In genomic region chr4:168805341-168805740, GRCh38 we compare ENCODE assay signal across 23 cellular contexts.
"Had no signal": no experiment of that assay in that cellular context is flagged by ENCODE, and none has a peak within 500 bp of the region (broad histone marks: within the 10 kb centered on the region; RNA-seq: fewer than 3 reads in every experiment).

No MANE protein-coding gene starts in this region.

- DNase-seq: activated CD4-positive, alpha-beta T cell treated with anti-CD3 and anti-CD28 coated beads, Interleukin-2, amount 50 U/mL, for 1 hour; activated CD8-positive, alpha-beta memory T cell treated with anti-CD3 and anti-CD28 coated beads, Interleukin-2, amount 50 U/mL, for 4 hours; activated naive CD4-positive, alpha-beta T cell treated with anti-CD3 and anti-CD28 coated beads for 36 hours; activated T-cell treated with anti-CD3 and anti-CD28 coated beads, Interleukin-2, amount 50 U/mL, for 4 hours; anterior cingulate cortex; brain microvascular endothelial cell; effector CD4-positive, alpha-beta T cell; foreskin fibroblast; hippocampal formation; islet precursor cell; midbrain; nephron progenitor cell; psoas muscle; stimulated activated naive CD4-positive, alpha-beta T cell treated with Interleukin-2 at 50 U/mL for 16 hours; T-helper 1 cell; T1000 had no signal

- H3K9me3 Mint-ChIP-seq: activated naive CD4-positive, alpha-beta T cell treated with anti-CD3 and anti-CD28 coated beads for 36 hours had no signal

- H3K9me3 ChIP-seq: esophagus muscularis mucosa, psoas muscle, thyroid gland had no signal

- ATAC-seq: activated CD4-positive, CD25-positive, alpha-beta regulatory T cell treated with anti-CD3 and anti-CD28 coated beads, Interleukin-2, amount 50 U/mL, for 24 hours; activated T-cell treated with anti-CD3 and anti-CD28 coated beads, Interleukin-2, amount 50 U/mL, for 4 hours; psoas muscle; sciatic nerve had no signal

- H3K4me1 ChIP-seq: psoas muscle had no signal

- H3K4me1 Mint-ChIP-seq: central memory CD8-positive, alpha-beta T cell had no signal

- H3K27ac ChIP-seq: brain microvascular endothelial cell, esophagus muscularis mucosa, psoas muscle had no signal

- H3K4me3 ChIP-seq: esophagus muscularis mucosa, lung, psoas muscle, thyroid gland had no signal

- H3K27ac Mint-ChIP-seq: activated naive CD4-positive, alpha-beta T cell treated with anti-CD3 and anti-CD28 coated beads for 36 hours had no signal

- H3K27me3 ChIP-seq: brain microvascular endothelial cell, esophagus muscularis mucosa, thyroid gland had no signal

- H3K36me3 ChIP-seq: brain microvascular endothelial cell, esophagus muscularis mucosa, thyroid gland had no signal

- H3K4me3 Mint-ChIP-seq: activated naive CD4-positive, alpha-beta T cell treated with anti-CD3 and anti-CD28 coated beads for 36 hours; activated T-cell treated with anti-CD3 and anti-CD28 coated beads, Interleukin-2, amount 50 U/mL, for 4 hours; central memory CD8-positive, alpha-beta T cell; nephron progenitor cell had no signal

- FAIRE-seq: urothelium cell line had no signal
